ENCODE assay signal across 8 cellular contexts in the genomic region with DNA sequence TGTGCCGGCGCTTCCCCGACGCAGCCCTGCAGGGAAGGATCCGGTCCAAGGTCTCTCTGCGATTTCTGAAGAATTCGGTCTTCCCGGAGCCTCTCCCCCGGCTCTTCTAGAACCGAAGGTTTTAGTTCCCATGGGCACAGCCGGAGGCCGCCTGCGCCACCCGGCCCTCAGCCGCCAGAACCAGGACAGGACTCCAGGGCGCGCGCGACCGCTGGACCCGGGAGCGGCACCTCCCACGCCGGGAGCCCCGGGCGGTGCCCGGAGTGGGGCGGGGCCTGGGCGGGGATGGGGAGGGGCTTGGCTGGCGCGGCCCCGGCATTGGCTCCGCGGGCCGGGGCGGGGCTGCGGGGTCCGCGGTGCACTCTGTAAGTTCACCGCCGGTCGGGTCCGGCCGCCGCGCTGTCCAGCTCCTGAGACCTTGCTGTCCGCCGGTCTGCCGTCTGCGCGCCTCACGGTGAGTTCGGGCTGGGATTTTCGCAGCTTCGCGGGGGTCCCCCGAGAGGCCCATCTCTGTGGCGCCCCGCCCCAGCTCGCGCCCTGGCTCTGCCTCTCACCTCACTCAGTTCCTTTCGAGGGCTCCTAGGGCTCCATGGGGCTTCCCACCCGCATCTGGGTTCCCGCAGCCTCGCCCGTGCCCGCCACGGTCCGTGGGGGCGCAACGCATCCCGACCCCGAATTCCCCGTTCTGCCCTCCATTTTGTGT. TPM values are rescaled to one million over a fixed set of nuclear protein-coding genes. Genes with fewer than 3 reads are reported as not detected.
DNase-seq lines count a peak whose midpoint lies in the region; ATAC-seq and TF ChIP-seq lines count a peak whose summit lies in the region.

Gene CDC42EP2 (plus strand): TSS at position 366 of the 703 bp plus-strand sequence. CDS start 6,033 bp downstream, outside the sequence.

- H3K4me1 Mint-ChIP-seq in activated CD4-positive, alpha-beta T cell treated with anti-CD3 and anti-CD28 coated beads, Interleukin-2, amount 10 ng/mL, durations not matched to agents 7 days and 5 days = peaks cover 5% of the 10 kb centered on the region

- peak in 1 of 2 donors; percentile 36 for TF ChIP-seq CTCF in left lung (IDR thresholded peaks at IDR 0.05)

- peak within 1 kb of the TSS; percentile 31 for H3K27ac Mint-ChIP-seq in activated CD4-positive, alpha-beta T cell treated with anti-CD3 and anti-CD28 coated beads, Interleukin-2, amount 10 ng/mL, durations not matched to agents 7 days and 5 days

- H3K27ac ChIP-seq in left lung = peak within 1 kb of the TSS; percentile 75 to 82

- H3K4me1 ChIP-seq in left lung = peaks cover 34 to 85% of the 10 kb centered on the region in 2 donors

- DNase-seq in NCI-H1436 (lab: John Stamatoyannopoulos, UW) = peak; percentile 44
- no peak for DNase-seq in NCI-H1436 treated with DMSO at 0.1 percent for 48 hours (lab: John Stamatoyannopoulos, UW)
- peak; percentile 63 for DNase-seq in NCI-H2227 treated with DMSO at 0.1 percent for 48 hours (lab: John Stamatoyannopoulos, UW)
- peak; percentile 73 for DNase-seq in activated CD4-positive, alpha-beta T cell treated with anti-CD3 and anti-CD28 coated beads, Interleukin-2, amount 10 ng/mL, durations not matched to agents 7 days and 5 days
- DNase-seq in dedifferentiated amniotic fluid mesenchymal stem cell (ENCODE audit: extremely low spot score) = peak; percentile 66
- peak; percentile 89 to 97 for DNase-seq in left lung
- peak; percentile 60 for DNase-seq in stimulated activated CD4-positive, alpha-beta T cell treated with anti-CD3 and anti-CD28 coated beads, Interleukin-2, amount 100 ng/mL, for 4 hours (ENCODE audit: low read depth)

- POLR2A ChIA-PET in activated CD4-positive, alpha-beta T cell treated with anti-CD3 and anti-CD28 coated beads, Interleukin-2, amount 10 ng/mL, durations not matched to agents 7 days and 5 days (lab: Charles Lee) = interaction anchor here (0.6 to 1.5 kb wide), 3 partner anchors 18 to 274 kb away, joined by 3 to 4 read pairs (median 4); partner anchors contain the start of genes POLA2 and SAC3D1

- H3K27me3 ChIP-seq in left lung = peaks cover 0 to 9% of the 10 kb centered on the region in 2 donors

- intact Hi-C loops in left lung (cut with DNase I) = no loop called here

- H3K9me3 Mint-ChIP-seq in activated CD4-positive, alpha-beta T cell treated with anti-CD3 and anti-CD28 coated beads, Interleukin-2, amount 10 ng/mL, durations not matched to agents 7 days and 5 days = no peaks in the 10 kb centered on the region

- peak within 1 kb of the TSS; percentile 70 for H3K4me3 Mint-ChIP-seq in activated CD4-positive, alpha-beta T cell treated with anti-CD3 and anti-CD28 coated beads, Interleukin-2, amount 10 ng/mL, durations not matched to agents 7 days and 5 days

- no peaks in the 10 kb centered on the region for H3K9me3 ChIP-seq in left lung

- H3K36me3 Mint-ChIP-seq in activated CD4-positive, alpha-beta T cell treated with anti-CD3 and anti-CD28 coated beads, Interleukin-2, amount 10 ng/mL, durations not matched to agents 7 days and 5 days (ENCODE audit: low read depth) = no peaks in the 10 kb centered on the region

- CTCF ChIA-PET in activated CD4-positive, alpha-beta T cell treated with anti-CD3 and anti-CD28 coated beads, Interleukin-2, amount 10 ng/mL, durations not matched to agents 7 days and 5 days (lab: Charles Lee) = interaction anchor here (0.7 to 7.0 kb wide), 26 partner anchors 10 to 471 kb away, joined by 3 to 45 read pairs (median 4); partner anchors contain the start of genes ARL2, DPF2 and POLA2

- H3K27me3 Mint-ChIP-seq in activated CD4-positive, alpha-beta T cell treated with anti-CD3 and anti-CD28 coated beads, Interleukin-2, amount 10 ng/mL, durations not matched to agents 7 days and 5 days = peaks cover 6% of the 10 kb centered on the region

- peak within 1 kb of the TSS; percentile 72 to 97 for H3K4me3 ChIP-seq in left lung

- ATAC-seq in HG02870 (IDR thresholded peaks at IDR 0.05; ENCODE audit: unreplicated experiment) (peak; percentile 69), left lung (peak; percentile 95)

- H3K36me3 ChIP-seq in left lung = no peaks in the 10 kb centered on the region

RNA-seq across cellular contexts. Expression of gene CDC42EP2, which starts in this region (rescaled TPM):
- total RNA-seq in activated CD4-positive, alpha-beta T cell treated with anti-CD3 and anti-CD28 coated beads, Interleukin-2, amount 10 ng/mL, durations not matched to agents 7 days and 5 days = under 1 TPM; 0.25 to 0.67 TPM
- total RNA-seq in left lung = 10 to 100 TPM; 11.6 to 18.5 TPM

Comparison
In these comparisons a context has a peak if more than half of its experiments do, and no peak if none do; other contexts are left out.
1. RNA of gene CDC42EP2 (total RNA-seq): 11.6 to 18.5 TPM in left lung; 0.25 to 0.67 TPM in activated CD4-positive, alpha-beta T cell treated with anti-CD3 and anti-CD28 coated beads, Interleukin-2, amount 10 ng/mL, durations not matched to agents 7 days and 5 days; every median in the first group is over 4 times any median in the second.
2. Peak in DNase-seq in activated CD4-positive, alpha-beta T cell treated with anti-CD3 and anti-CD28 coated beads, Interleukin-2, amount 10 ng/mL, durations not matched to agents 7 days and 5 days; RNA of the gene not detected or under 1 TPM.